Comparison of ENCODE assay signal across 1 cellular context in the genomic region with DNA sequence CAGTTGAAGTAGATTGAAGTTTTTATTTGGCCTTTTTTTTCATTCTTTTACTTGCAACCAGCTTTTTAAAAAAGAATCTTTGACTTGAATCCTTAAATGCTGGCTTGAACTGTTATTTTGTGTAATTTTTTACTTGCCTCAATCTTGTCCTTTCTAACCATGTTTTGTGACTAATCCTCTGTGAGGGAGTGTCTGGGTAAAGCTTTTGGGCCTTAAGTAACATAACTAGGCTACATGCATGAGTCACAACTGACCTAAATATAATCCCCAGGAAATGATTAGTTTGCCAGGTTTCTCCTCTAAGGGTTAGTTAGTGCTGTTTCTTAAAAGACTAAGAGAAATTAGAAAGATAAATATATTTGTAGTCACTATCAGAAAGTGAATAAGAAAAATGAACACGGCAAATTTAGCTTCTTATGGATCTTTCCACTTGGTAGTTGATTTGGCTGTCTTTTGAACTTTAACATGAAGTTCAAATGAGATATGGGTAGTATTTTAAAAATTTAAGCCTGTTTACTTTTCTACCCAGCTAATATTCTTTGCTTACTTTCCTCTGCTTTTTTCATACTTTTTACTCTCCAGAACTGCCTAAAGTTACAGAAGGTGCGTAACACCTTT.
TF ChIP-seq lines count a peak whose summit lies in the region.

No MANE protein-coding gene starts in this region.

TF ChIP-seq in WTC11, 78 proteins besides CTCF, POLR2A, EP300 and RAD21 (continued from another document):
- TF ChIP-seq ERG (CRISPR knock-in tag; IDR thresholded peaks at IDR 0.05) (no peak), TP53 (CRISPR knock-in tag; IDR thresholded peaks at IDR 0.05) (no peak), ATF2 (CRISPR knock-in tag; IDR thresholded peaks at IDR 0.05; ENCODE audit: borderline replicate concordance, low read depth) (no peak), TCF7 (CRISPR knock-in tag; IDR thresholded peaks at IDR 0.05; ENCODE audit: low read depth) (no peak), ZNF416 (CRISPR knock-in tag; IDR thresholded peaks at IDR 0.05) (no peak), GRHL2 (CRISPR knock-in tag; IDR thresholded peaks at IDR 0.05; ENCODE audit: insufficient replicate concordance, severe bottlenecking) (no peak), USF1 (CRISPR knock-in tag; IDR thresholded peaks at IDR 0.05) (no peak)
- TF ChIP-seq, protein P1, sequence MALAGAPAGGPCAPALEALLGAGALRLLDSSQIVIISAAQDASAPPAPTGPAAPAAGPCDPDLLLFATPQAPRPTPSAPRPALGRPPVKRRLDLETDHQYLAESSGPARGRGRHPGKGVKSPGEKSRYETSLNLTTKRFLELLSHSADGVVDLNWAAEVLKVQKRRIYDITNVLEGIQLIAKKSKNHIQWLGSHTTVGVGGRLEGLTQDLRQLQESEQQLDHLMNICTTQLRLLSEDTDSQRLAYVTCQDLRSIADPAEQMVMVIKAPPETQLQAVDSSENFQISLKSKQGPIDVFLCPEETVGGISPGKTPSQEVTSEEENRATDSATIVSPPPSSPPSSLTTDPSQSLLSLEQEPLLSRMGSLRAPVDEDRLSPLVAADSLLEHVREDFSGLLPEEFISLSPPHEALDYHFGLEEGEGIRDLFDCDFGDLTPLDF (CRISPR knock-in tag; IDR thresholded peaks at IDR 0.05): no peak
- TF ChIP-seq, protein P2, sequence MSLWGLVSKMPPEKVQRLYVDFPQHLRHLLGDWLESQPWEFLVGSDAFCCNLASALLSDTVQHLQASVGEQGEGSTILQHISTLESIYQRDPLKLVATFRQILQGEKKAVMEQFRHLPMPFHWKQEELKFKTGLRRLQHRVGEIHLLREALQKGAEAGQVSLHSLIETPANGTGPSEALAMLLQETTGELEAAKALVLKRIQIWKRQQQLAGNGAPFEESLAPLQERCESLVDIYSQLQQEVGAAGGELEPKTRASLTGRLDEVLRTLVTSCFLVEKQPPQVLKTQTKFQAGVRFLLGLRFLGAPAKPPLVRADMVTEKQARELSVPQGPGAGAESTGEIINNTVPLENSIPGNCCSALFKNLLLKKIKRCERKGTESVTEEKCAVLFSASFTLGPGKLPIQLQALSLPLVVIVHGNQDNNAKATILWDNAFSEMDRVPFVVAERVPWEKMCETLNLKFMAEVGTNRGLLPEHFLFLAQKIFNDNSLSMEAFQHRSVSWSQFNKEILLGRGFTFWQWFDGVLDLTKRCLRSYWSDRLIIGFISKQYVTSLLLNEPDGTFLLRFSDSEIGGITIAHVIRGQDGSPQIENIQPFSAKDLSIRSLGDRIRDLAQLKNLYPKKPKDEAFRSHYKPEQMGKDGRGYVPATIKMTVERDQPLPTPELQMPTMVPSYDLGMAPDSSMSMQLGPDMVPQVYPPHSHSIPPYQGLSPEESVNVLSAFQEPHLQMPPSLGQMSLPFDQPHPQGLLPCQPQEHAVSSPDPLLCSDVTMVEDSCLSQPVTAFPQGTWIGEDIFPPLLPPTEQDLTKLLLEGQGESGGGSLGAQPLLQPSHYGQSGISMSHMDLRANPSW (CRISPR knock-in tag; conservative IDR thresholded peaks at IDR 0.05; ENCODE audit: low read depth): no peak
